In genomic region chr3:33717866-33718594, GRCh38 we compare ENCODE assay signal across 8 cellular contexts. TPM values are rescaled to one million over a fixed set of nuclear protein-coding genes. Genes with fewer than 3 reads are reported as not detected.
DNase-seq lines count a peak whose midpoint lies in the region; ATAC-seq and TF ChIP-seq lines count a peak whose summit lies in the region.

Gene CLASP2 (minus strand): TSS chr3:33718254. CDS start chr3:33718002, 252 bp downstream.

- TF ChIP-seq CTCF in KMS-11 (conservative IDR thresholded peaks at IDR 0.05; ENCODE audit: low read depth, low read length) = no peak
- TF ChIP-seq CTCF in fibroblast of mammary gland (conservative IDR thresholded peaks at IDR 0.05; ENCODE audit: control insufficient read depth, insufficient read depth, low read depth, low read length) = no peak
- TF ChIP-seq CTCF in natural killer cell (IDR thresholded peaks at IDR 0.05) = no peak

- intact Hi-C loops in activated T-helper 1 cell treated with anti-CD3 and anti-CD28 coated beads, Interleukin-12 subunit alpha, Interleukin-12 subunit beta, Interleukin-2, Interleukin-4 antibody, amounts not matched to agents 30 ng/mL and 10 ng/mL and 1 ng/mL, durations not matched to agents 14 hours and 24 hours and 36 hours (cut with micrococcal nuclease) = loop anchor here (1.0 to 2.0 kb wide), 6 partner anchors 69 to 623 kb away; partner anchors contain the start of genes PDCD6IP and UBP1
- intact Hi-C loops in natural killer cell (cut with micrococcal nuclease) = loop anchor here (1.0 to 5.0 kb wide), 3 partner anchors 59 to 276 kb away; partner anchors contain the start of genes PDCD6IP and UBP1

- no peaks in the 10 kb centered on the region for H4K20me1 ChIP-seq in KMS-11 (ENCODE audit: insufficient read depth)

- H3K4me1 ChIP-seq in KMS-11 (ENCODE audit: low read depth, poor library complexity, severe bottlenecking) = peaks cover 12% of the 10 kb centered on the region

- peak within 1 kb of the TSS; percentile 92 for H3K4me3 Mint-ChIP-seq in activated T-helper 1 cell treated with anti-CD3 and anti-CD28 coated beads, Interleukin-12 subunit alpha, Interleukin-12 subunit beta, Interleukin-2, Interleukin-4 antibody, amounts not matched to agents 30 ng/mL and 10 ng/mL and 1 ng/mL, durations not matched to agents 14 hours and 24 hours and 36 hours
- no peak within 1 kb of the TSS for H3K4me3 Mint-ChIP-seq in natural killer cell

- peak within 1 kb of the TSS; percentile 73 for H3K4me3 ChIP-seq in KMS-11 (IDR thresholded peaks at IDR 0.05; ENCODE audit: insufficient read depth, low read depth, low read length)
- peak within 1 kb of the TSS; percentile 77 for H3K4me3 ChIP-seq in fibroblast of mammary gland (ENCODE audit: control insufficient read depth, low read depth, low read length)

- peak within 1 kb of the TSS; percentile 94 for H3K27ac Mint-ChIP-seq in activated T-helper 1 cell treated with anti-CD3 and anti-CD28 coated beads, Interleukin-12 subunit alpha, Interleukin-12 subunit beta, Interleukin-2, Interleukin-4 antibody, amounts not matched to agents 30 ng/mL and 10 ng/mL and 1 ng/mL, durations not matched to agents 14 hours and 24 hours and 36 hours
- no peak within 1 kb of the TSS for H3K27ac Mint-ChIP-seq in natural killer cell

- peaks cover 4% of the 10 kb centered on the region for H3K36me3 Mint-ChIP-seq in activated T-helper 1 cell treated with anti-CD3 and anti-CD28 coated beads, Interleukin-12 subunit alpha, Interleukin-12 subunit beta, Interleukin-2, Interleukin-4 antibody, amounts not matched to agents 30 ng/mL and 10 ng/mL and 1 ng/mL, durations not matched to agents 14 hours and 24 hours and 36 hours (ENCODE audit: low read depth)
- H3K36me3 Mint-ChIP-seq in natural killer cell = no peaks in the 10 kb centered on the region

- H3K27ac ChIP-seq in KMS-11 = peak within 1 kb of the TSS; percentile 70

- H3K27me3 Mint-ChIP-seq in activated T-helper 1 cell treated with anti-CD3 and anti-CD28 coated beads, Interleukin-12 subunit alpha, Interleukin-12 subunit beta, Interleukin-2, Interleukin-4 antibody, amounts not matched to agents 30 ng/mL and 10 ng/mL and 1 ng/mL, durations not matched to agents 14 hours and 24 hours and 36 hours (ENCODE audit: insufficient read depth) = peaks cover 3% of the 10 kb centered on the region
- peaks cover 4 to 20% of the 10 kb centered on the region in 2 donors for H3K27me3 Mint-ChIP-seq in natural killer cell (ENCODE audit: low read depth in 2 of 2)

- H3K4me1 Mint-ChIP-seq in activated T-helper 1 cell treated with anti-CD3 and anti-CD28 coated beads, Interleukin-12 subunit alpha, Interleukin-12 subunit beta, Interleukin-2, Interleukin-4 antibody, amounts not matched to agents 30 ng/mL and 10 ng/mL and 1 ng/mL, durations not matched to agents 14 hours and 24 hours and 36 hours (ENCODE audit: low read depth) = peaks cover 7% of the 10 kb centered on the region
- H3K4me1 Mint-ChIP-seq in natural killer cell = peaks cover 6 to 10% of the 10 kb centered on the region in 2 donors

- H3K4me2 ChIP-seq in KMS-11 = peak within 1 kb of the TSS; percentile 77; the same call in 1 of the 2 replicates

- peak; percentile 94 for ATAC-seq in GM21786 (IDR thresholded peaks at IDR 0.05; ENCODE audit: unreplicated experiment)
- ATAC-seq in natural killer cell = peak; percentile 81 to 91 (median 87)

- H3K27me3 ChIP-seq in KMS-11 (ENCODE audit: insufficient read depth, low read depth) = no peaks in the 10 kb centered on the region

- peaks cover 11% of the 10 kb centered on the region for H3K79me2 ChIP-seq in KMS-11 (ENCODE audit: insufficient read depth, low read depth)

- peak within 1 kb of the TSS; percentile 84 for H3K9ac ChIP-seq in KMS-11

- peak; percentile 17 for DNase-seq in DMS79 treated with DMSO at 0.1 percent for 48 hours (lab: John Stamatoyannopoulos, UW)
- DNase-seq in RPMI7951 (ENCODE audit: low read depth) = peak; percentile 86
- DNase-seq in activated T-helper 1 cell treated with anti-CD3 and anti-CD28 coated beads, Interleukin-12 subunit alpha, Interleukin-12 subunit beta, Interleukin-2, Interleukin-4 antibody, amounts not matched to agents 30 ng/mL and 10 ng/mL and 1 ng/mL, durations not matched to agents 14 hours and 24 hours and 36 hours (ENCODE audit: low spot score) = peak; percentile 79
- DNase-seq in fibroblast of mammary gland (ENCODE audit: low read depth) = peak; percentile 81
- DNase-seq in natural killer cell = peak; percentile 85
- DNase-seq in stimulated activated naive CD4-positive, alpha-beta T cell (lab: John Stamatoyannopoulos, UW) = peak; percentile 72 to 88 (median 80)

- H3K36me3 ChIP-seq in KMS-11 (ENCODE audit: insufficient read depth) = no peaks in the 10 kb centered on the region

- peak within 1 kb of the TSS; percentile 82 for H2AFZ ChIP-seq in KMS-11 (ENCODE audit: low read depth)

- no peaks in the 10 kb centered on the region for H3K9me3 Mint-ChIP-seq in activated T-helper 1 cell treated with anti-CD3 and anti-CD28 coated beads, Interleukin-12 subunit alpha, Interleukin-12 subunit beta, Interleukin-2, Interleukin-4 antibody, amounts not matched to agents 30 ng/mL and 10 ng/mL and 1 ng/mL, durations not matched to agents 14 hours and 24 hours and 36 hours
- no peaks in the 10 kb centered on the region for H3K9me3 Mint-ChIP-seq in natural killer cell

RNA-seq across cellular contexts. Expression of gene CLASP2, which starts in this region (rescaled TPM):
- total RNA-seq in RPMI7951 (2014; rRNA removed; shearing (Covaris generic)) = 42.8 and 45.3 TPM in 2 replicates
- 61.9 and 67.0 TPM in 2 replicates for total RNA-seq in activated T-helper 1 cell treated with anti-CD3 and anti-CD28 coated beads, Interleukin-12 subunit alpha, Interleukin-12 subunit beta, Interleukin-2, Interleukin-4 antibody, amounts not matched to agents 30 ng/mL and 10 ng/mL and 1 ng/mL, durations not matched to agents 14 hours and 24 hours and 36 hours
- 100 to 1,000 TPM in 1 of 3 donors, 10 to 100 TPM in 2; 93.8 to 109 (median 99.3) TPM for total RNA-seq in natural killer cell

Comparison
In these comparisons a context has a peak if more than half of its experiments do, and no peak if none do; other contexts are left out.
1. Peak in every context shown above with its lines: DNase-seq, ATAC-seq, H3K4me3 ChIP-seq and H3K27ac ChIP-seq.
2. DNase-seq: peak in every context shown above with its lines; median percentile 86 in RPMI7951; 85 in natural killer cell; 81 in fibroblast of mammary gland; 80 in stimulated activated naive CD4-positive, alpha-beta T cell; 79 in activated T-helper 1 cell treated with anti-CD3 and anti-CD28 coated beads, Interleukin-12 subunit alpha, Interleukin-12 subunit beta, Interleukin-2, Interleukin-4 antibody, amounts not matched to agents 30 ng/mL and 10 ng/mL and 1 ng/mL, durations not matched to agents 14 hours and 24 hours and 36 hours; 17 in DMS79 treated with DMSO at 0.1 percent for 48 hours.